Comparison of ENCODE assay signal across 9 cellular contexts in the genomic region with DNA sequence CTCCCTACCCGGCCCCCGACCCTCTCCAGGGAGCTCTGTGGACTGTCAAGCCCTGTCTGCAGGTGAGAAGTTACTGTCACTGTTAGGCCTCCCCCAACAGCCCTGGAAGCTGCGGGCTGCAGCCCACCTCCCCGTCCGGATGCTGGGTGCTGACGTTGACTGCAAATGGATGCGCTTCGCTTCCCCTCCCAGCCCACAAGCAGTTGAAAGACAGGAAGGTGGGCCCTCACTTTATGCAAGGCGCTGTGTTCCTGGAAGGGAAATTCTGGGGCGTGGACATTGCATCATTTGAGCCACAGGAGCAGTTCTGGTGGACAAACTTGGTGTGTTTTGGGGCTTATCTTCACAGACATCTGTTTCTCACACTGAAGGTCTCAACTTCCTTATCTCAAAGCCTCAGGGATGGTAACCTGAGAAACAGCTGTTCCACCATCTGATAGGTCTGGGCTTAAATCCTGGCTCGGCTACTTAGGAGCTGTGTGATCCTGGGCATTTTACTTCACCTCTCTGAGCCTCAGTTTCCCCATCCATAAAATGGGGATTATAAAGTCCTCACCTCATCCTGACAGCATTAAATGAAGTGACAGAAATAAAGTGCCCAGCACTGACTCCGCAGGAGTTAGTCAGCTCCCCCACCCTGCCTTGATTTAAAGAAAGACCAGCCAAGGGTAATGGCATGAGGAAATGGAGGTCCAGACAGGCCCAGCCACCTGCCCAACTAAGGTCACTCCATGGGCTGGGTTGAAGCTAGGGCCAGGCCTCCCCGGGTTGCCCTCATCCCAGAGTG. TPM values are rescaled to one million over a fixed set of nuclear protein-coding genes. Genes with fewer than 3 reads are reported as not detected.
A peak's percentile ranks its signal among the peaks of the same experiment; 100 is the strongest.
DNase-seq lines count a peak whose midpoint lies in the region; ATAC-seq and TF ChIP-seq lines count a peak whose summit lies in the region.
"Had no signal": no experiment of that assay in that cellular context is flagged by ENCODE, and none has a peak within 500 bp of the region (broad histone marks: within the 10 kb centered on the region; RNA-seq: fewer than 3 reads in every experiment).

No MANE protein-coding gene starts in this region.

- peak overlapping the region; percentile 62 for H3K4me3 Mint-ChIP-seq in CD8-positive, alpha-beta T cell

- peak overlapping the region; percentile 44 for H3K27ac ChIP-seq in CD8-positive, alpha-beta T cell (ENCODE audit: low read depth, low read length)

- no peaks in the 10 kb centered on the region for H3K27me3 ChIP-seq in CD8-positive, alpha-beta T cell (ENCODE audit: insufficient read depth, low read length)

- H3K27ac Mint-ChIP-seq in CD8-positive, alpha-beta T cell = peak overlapping the region; percentile 92

- no peaks in the 10 kb centered on the region for H3K36me3 Mint-ChIP-seq in CD8-positive, alpha-beta T cell

- no peak for TF ChIP-seq CTCF in CD8-positive, alpha-beta T cell (IDR thresholded peaks at IDR 0.05)

- intact Hi-C loops in CD8-positive, alpha-beta T cell (cut with DNase I, micrococcal nuclease) = loop anchor here in 1 of 2 experiments (1.0 kb wide), 1 partner anchor 45 kb away; a partner anchor contains a TSS

- peak; percentile 95 for ATAC-seq in CD8-positive, alpha-beta T cell
- ATAC-seq in GM19463 (IDR thresholded peaks at IDR 0.05; ENCODE audit: unreplicated experiment) = peak; percentile 68

- H3K4me1 Mint-ChIP-seq in CD8-positive, alpha-beta T cell (ENCODE audit: low read depth) = peaks cover 24% of the 10 kb centered on the region

- CTCF ChIA-PET in CD8-positive, alpha-beta T cell (lab: Charles Lee) = interaction anchor here (0.8 to 2.5 kb wide), 3 partner anchors 13 to 114 kb away, joined by 3 to 9 read pairs (median 4); no protein-coding TSS in a partner anchor

- POLR2A ChIA-PET in CD8-positive, alpha-beta T cell (lab: Charles Lee) = interaction anchor here (1.4 kb wide), 1 partner anchor 46 kb away, joined by 5 read pairs; a partner anchor contains a TSS

- no peaks in the 10 kb centered on the region for H3K9me3 ChIP-seq in CD8-positive, alpha-beta T cell (ENCODE audit: low read length)

- H3K4me3 ChIP-seq in CD8-positive, alpha-beta T cell (ENCODE audit: low read depth, low read length) = peak overlapping the region; percentile 21

- H3K27me3 Mint-ChIP-seq in CD8-positive, alpha-beta T cell (ENCODE audit: low read depth) = no peaks in the 10 kb centered on the region

- H3K36me3 ChIP-seq in CD8-positive, alpha-beta T cell (ENCODE audit: insufficient read depth, low read length) = no peaks in the 10 kb centered on the region

- peak; percentile 12 to 77 (median 49) for DNase-seq in CD8-positive, alpha-beta T cell
- DNase-seq in Kasumi-1 (lab: John Stamatoyannopoulos, UW) (peak; percentile 99), DMS79 (lab: John Stamatoyannopoulos, UW) (no peak), middle frontal gyrus (ENCODE audit: extremely low spot score, low spot score) (no peak), mucosa of gallbladder (ENCODE audit: low spot score) (no peak)
- peak; percentile 24 for DNase-seq in activated naive CD4-positive, alpha-beta T cell treated with anti-CD3 and anti-CD28 coated beads, Interleukin-2, amount 50 U/mL, for 16 hours
- DNase-seq in stimulated activated CD8-positive, alpha-beta memory T cell treated with anti-CD3 and anti-CD28 coated beads, Interleukin-4, amount 100 ng/mL, for 48 hours = peak; percentile 51

- no peaks in the 10 kb centered on the region for H3K9me3 Mint-ChIP-seq in CD8-positive, alpha-beta T cell

- H3K4me1 ChIP-seq in CD8-positive, alpha-beta T cell (ENCODE audit: insufficient read depth, low read length) = peaks cover 26% of the 10 kb centered on the region

RNA-seq across cellular contexts. Expression of a gene that starts 4.6 kb away (rescaled TPM):
- total RNA-seq in CD8-positive, alpha-beta T cell = not detected
- 1.9 TPM for total RNA-seq in mucosa of gallbladder
- total RNA-seq: lower leg skin had no signal

RNA-seq across cellular contexts. Expression of a gene that starts 21.9 kb away (rescaled TPM):
- under 1 TPM in 1 of 2 experiments, not detected in 1; 0.14 TPM for total RNA-seq in CD8-positive, alpha-beta T cell
- 0.60 TPM for total RNA-seq in mucosa of gallbladder

RNA-seq across cellular contexts. Expression of a gene that starts 45.6 kb away (rescaled TPM):
- 10 to 100 TPM; 15.0 to 17.5 TPM for total RNA-seq in CD8-positive, alpha-beta T cell
- total RNA-seq in mucosa of gallbladder = 23.4 TPM

Comparison
In these comparisons a context has a peak if more than half of its experiments do, and no peak if none do; other contexts are left out.
1. DNase-seq: peak in CD8-positive, alpha-beta T cell (7 of 7), Kasumi-1 (2 of 2), activated naive CD4-positive, alpha-beta T cell treated with anti-CD3 and anti-CD28 coated beads, Interleukin-2, amount 50 U/mL, for 16 hours (single experiment) and stimulated activated CD8-positive, alpha-beta memory T cell treated with anti-CD3 and anti-CD28 coated beads, Interleukin-4, amount 100 ng/mL, for 48 hours (single experiment); none in DMS79 (single experiment), middle frontal gyrus (single experiment) and mucosa of gallbladder (single experiment).